7 cellular contexts compared by ENCODE assay signal in the genomic region with DNA sequence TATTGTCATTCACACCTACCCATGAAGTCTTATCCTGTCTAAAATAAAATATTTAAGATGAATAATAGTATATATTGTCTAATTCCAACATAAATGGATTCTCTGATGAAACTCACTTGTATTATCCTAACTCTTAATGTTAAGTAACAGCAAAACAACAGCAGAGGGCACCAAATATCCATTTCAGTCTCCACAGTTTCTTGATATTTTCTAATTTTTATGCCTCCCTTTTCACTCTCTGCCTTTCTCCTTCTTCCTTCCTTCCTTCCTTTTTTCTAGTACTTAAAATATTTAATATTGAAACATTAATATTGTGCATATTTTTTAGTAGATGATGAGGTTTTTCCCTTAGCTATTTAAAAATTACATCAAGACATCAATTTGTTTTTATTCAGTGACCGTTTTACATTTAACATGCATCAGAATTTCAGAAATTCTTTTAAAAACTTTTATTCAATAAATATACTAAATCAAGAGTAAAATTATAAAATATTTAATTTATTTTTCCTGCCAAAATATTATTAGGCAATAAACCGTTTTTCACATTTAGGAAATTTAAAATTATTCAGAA.
A peak's percentile ranks its signal among the peaks of the same experiment; 100 is the strongest.
DNase-seq lines count a peak whose midpoint lies in the region; ATAC-seq and FAIRE-seq lines count a peak whose summit lies in the region.

No MANE protein-coding gene starts in this region.

- H3K9me3 Mint-ChIP-seq in activated T-cell treated with anti-CD3 and anti-CD28 coated beads, Interleukin-2, amount 50 U/mL, for 4 hours: no peaks in the 10 kb centered on the region

- no peaks in the 10 kb centered on the region for H3K27me3 ChIP-seq in small intestine (ENCODE audit: control insufficient read depth in 2 of 2, insufficient read depth in 2 of 2, low read length in 2 of 2)

- no peaks in the 10 kb centered on the region for H3K9me3 ChIP-seq in small intestine (ENCODE audit: control insufficient read depth, low read depth)

- peaks cover 3% of the 10 kb centered on the region for H3K36me3 Mint-ChIP-seq in activated T-cell treated with anti-CD3 and anti-CD28 coated beads, Interleukin-2, amount 50 U/mL, for 4 hours (ENCODE audit: insufficient read depth)

- no peak overlapping the region for H3K4me3 ChIP-seq in small intestine (ENCODE audit: low read depth in 1 of 2, low read length in 2 of 2)

- peaks cover 0 to 2% of the 10 kb centered on the region in 2 donors for H3K4me1 ChIP-seq in small intestine (ENCODE audit: control insufficient read depth in 2 of 2, insufficient read depth in 1 of 2, low read depth in 1 of 2, low read length in 1 of 2)

- no peak overlapping the region for H3K4me3 Mint-ChIP-seq in activated T-cell treated with anti-CD3 and anti-CD28 coated beads, Interleukin-2, amount 50 U/mL, for 4 hours

- FAIRE-seq in G401.6 (lab: Jason Lieb, UNC): peak; percentile 96
- peak; percentile 92 for FAIRE-seq in frontal cortex (lab: Jason Lieb, UNC)
- FAIRE-seq in small intestine (lab: Jason Lieb, UNC): peak; percentile 89

- H3K27ac ChIP-seq in small intestine (ENCODE audit: low read depth in 1 of 2, low read length in 1 of 2): no peak overlapping the region

- H3K4me1 Mint-ChIP-seq in activated T-cell treated with anti-CD3 and anti-CD28 coated beads, Interleukin-2, amount 50 U/mL, for 4 hours (ENCODE audit: low read depth): peaks cover 23% of the 10 kb centered on the region

- WGBS in small intestine, 3 donors: 48 to 91% (median 64%) methylated on average over 2 of the region's 2 CpGs

- DNase-seq in NCI-H1092 treated with DMSO at 0.1 percent for 48 hours (lab: John Stamatoyannopoulos, UW) (peak; percentile 71), SKM-1 treated with dmso at 0.1 percent for 144 hours (lab: John Stamatoyannopoulos, UW; ENCODE audit: unreplicated experiment) (peak; percentile 48), frontal cortex (ENCODE audit: low spot score in 2 of 2) (peak in 1 of 2 donors; percentile 20), small intestine (peak; percentile 57)
- no peak for DNase-seq in activated T-cell treated with anti-CD3 and anti-CD28 coated beads, Interleukin-2, amount 50 U/mL, for 4 hours
- DNase-seq in stimulated activated CD4-positive, alpha-beta T cell treated with anti-CD3 and anti-CD28 coated beads, Interleukin-15, amount 100 ng/mL, for 24 hours: no peak

- H3K36me3 ChIP-seq in small intestine (ENCODE audit: control insufficient read depth in 2 of 2, insufficient read depth in 2 of 2, low read length in 2 of 2): no peaks in the 10 kb centered on the region

- no peaks in the 10 kb centered on the region for H3K27me3 Mint-ChIP-seq in activated T-cell treated with anti-CD3 and anti-CD28 coated beads, Interleukin-2, amount 50 U/mL, for 4 hours (ENCODE audit: low read depth)

- ATAC-seq in activated T-cell treated with anti-CD3 and anti-CD28 coated beads, Interleukin-2, amount 50 U/mL, for 4 hours: no peak

Comparison
In these comparisons a context has a peak if more than half of its experiments do, and no peak if none do; other contexts are left out.
1. DNase-seq: peak in NCI-H1092 treated with DMSO at 0.1 percent for 48 hours (single experiment), SKM-1 treated with dmso at 0.1 percent for 144 hours (single experiment) and small intestine (single experiment); none in activated T-cell treated with anti-CD3 and anti-CD28 coated beads, Interleukin-2, amount 50 U/mL, for 4 hours (single experiment) and stimulated activated CD4-positive, alpha-beta T cell treated with anti-CD3 and anti-CD28 coated beads, Interleukin-15, amount 100 ng/mL, for 24 hours (single experiment).